7 cellular contexts compared by ENCODE assay signal in genomic region chr4:103915224-103915869, GRCh38.
A peak's percentile ranks its signal among the peaks of the same experiment; 100 is the strongest.
DNase-seq lines count a peak whose midpoint lies in the region; ATAC-seq, FAIRE-seq and TF ChIP-seq lines count a peak whose summit lies in the region.

No MANE protein-coding gene starts in this region.

- DNase-seq in GM18507 (ENCODE audit: extremely low spot score, insufficient read length, low read depth) (no peak), H4 (ENCODE audit: low spot score) (peak; percentile 29), LNCaP clone FGC (ENCODE audit: low read depth) (no peak), body of pancreas (no peak), neural progenitor cell (ENCODE audit: low spot score) (peak; percentile 45), NCI-H2196 (lab: John Stamatoyannopoulos, UW; ENCODE audit: unreplicated experiment) (no peak)
- no peak for DNase-seq in activated T-helper 2 cell treated with anti-CD3 and anti-CD28 coated beads, Interferon-gamma antibody, Interleukin-2, Interleukin-4, amounts not matched to agents 10 μg/mL and 5 μg/mL and 100 μg/mL, durations not matched to agents 14 hours and 24 hours and 36 hours (ENCODE audit: low spot score)

- H3K27ac ChIP-seq in body of pancreas = no peak overlapping the region
- H3K27ac ChIP-seq in neural progenitor cell = no peak overlapping the region

- no peak overlapping the region for H3K4me3 Mint-ChIP-seq in neural progenitor cell
- H3K4me3 Mint-ChIP-seq in activated T-helper 2 cell treated with anti-CD3 and anti-CD28 coated beads, Interferon-gamma antibody, Interleukin-2, Interleukin-4, amounts not matched to agents 10 μg/mL and 5 μg/mL and 100 μg/mL, durations not matched to agents 14 hours and 24 hours and 36 hours (ENCODE audit: low read depth) = no peak overlapping the region

- no peaks in the 10 kb centered on the region for H3K9me3 ChIP-seq in body of pancreas
- no peaks in the 10 kb centered on the region for H3K9me3 ChIP-seq in neural progenitor cell (ENCODE audit: low read depth)

- intact Hi-C loops in body of pancreas (cut with DNase I) = no loop called here
- intact Hi-C loops in activated T-helper 2 cell treated with anti-CD3 and anti-CD28 coated beads, Interferon-gamma antibody, Interleukin-2, Interleukin-4, amounts not matched to agents 10 μg/mL and 5 μg/mL and 100 μg/mL, durations not matched to agents 14 hours and 24 hours and 36 hours (cut with micrococcal nuclease) = no loop called here

- no peaks in the 10 kb centered on the region for H3K4me1 ChIP-seq in body of pancreas
- no peaks in the 10 kb centered on the region for H3K4me1 ChIP-seq in neural progenitor cell

- no peak for TF ChIP-seq POLR2A in body of pancreas (IDR thresholded peaks at IDR 0.05)

- H3K4me3 ChIP-seq in LNCaP clone FGC (ENCODE audit: low read depth, low read length) = no peak overlapping the region
- H3K4me3 ChIP-seq in body of pancreas = no peak overlapping the region
- no peak overlapping the region for H3K4me3 ChIP-seq in neural progenitor cell

- H4K20me1 ChIP-seq in neural progenitor cell (ENCODE audit: low read depth) = no peaks in the 10 kb centered on the region

- ATAC-seq in body of pancreas = no peak

- no peaks in the 10 kb centered on the region for H3K27me3 Mint-ChIP-seq in neural progenitor cell (ENCODE audit: insufficient read depth, low read depth)
- H3K27me3 Mint-ChIP-seq in activated T-helper 2 cell treated with anti-CD3 and anti-CD28 coated beads, Interferon-gamma antibody, Interleukin-2, Interleukin-4, amounts not matched to agents 10 μg/mL and 5 μg/mL and 100 μg/mL, durations not matched to agents 14 hours and 24 hours and 36 hours (ENCODE audit: low read depth) = no peaks in the 10 kb centered on the region

- TF ChIP-seq CTCF in LNCaP clone FGC (IDR thresholded peaks at IDR 0.05; ENCODE audit: control insufficient read depth, extremely low read depth, insufficient read depth) (peak; percentile 72), body of pancreas (IDR thresholded peaks at IDR 0.05) (peak; percentile 23 to 63 (median 50)), neural progenitor cell (IDR thresholded peaks at IDR 0.05) (peak; percentile 84)

- H3K4me1 Mint-ChIP-seq in neural progenitor cell = peaks cover 7% of the 10 kb centered on the region
- H3K4me1 Mint-ChIP-seq in activated T-helper 2 cell treated with anti-CD3 and anti-CD28 coated beads, Interferon-gamma antibody, Interleukin-2, Interleukin-4, amounts not matched to agents 10 μg/mL and 5 μg/mL and 100 μg/mL, durations not matched to agents 14 hours and 24 hours and 36 hours (ENCODE audit: low read depth) = no peaks in the 10 kb centered on the region

- H2AFZ ChIP-seq in neural progenitor cell (replicated peaks) = no peak overlapping the region

- FAIRE-seq in GM18507 (lab: Jason Lieb, UNC) = peak; percentile 88

- H3K36me3 Mint-ChIP-seq in neural progenitor cell = no peaks in the 10 kb centered on the region
- no peaks in the 10 kb centered on the region for H3K36me3 Mint-ChIP-seq in activated T-helper 2 cell treated with anti-CD3 and anti-CD28 coated beads, Interferon-gamma antibody, Interleukin-2, Interleukin-4, amounts not matched to agents 10 μg/mL and 5 μg/mL and 100 μg/mL, durations not matched to agents 14 hours and 24 hours and 36 hours (ENCODE audit: low read depth)

- H3F3A ChIP-seq in neural progenitor cell (ENCODE audit: low read depth) = no peaks in the 10 kb centered on the region

- H3K27me3 ChIP-seq in body of pancreas (no peaks in the 10 kb centered on the region), neural progenitor cell (no peaks in the 10 kb centered on the region)

- H3K9me3 Mint-ChIP-seq in neural progenitor cell = no peaks in the 10 kb centered on the region
- H3K9me3 Mint-ChIP-seq in activated T-helper 2 cell treated with anti-CD3 and anti-CD28 coated beads, Interferon-gamma antibody, Interleukin-2, Interleukin-4, amounts not matched to agents 10 μg/mL and 5 μg/mL and 100 μg/mL, durations not matched to agents 14 hours and 24 hours and 36 hours = no peaks in the 10 kb centered on the region

- 11 to 24% methylated on average over 3 of the region's 3 CpGs for WGBS in body of pancreas, 2 donors

- H3K27ac Mint-ChIP-seq in neural progenitor cell = no peak overlapping the region
- no peak overlapping the region for H3K27ac Mint-ChIP-seq in activated T-helper 2 cell treated with anti-CD3 and anti-CD28 coated beads, Interferon-gamma antibody, Interleukin-2, Interleukin-4, amounts not matched to agents 10 μg/mL and 5 μg/mL and 100 μg/mL, durations not matched to agents 14 hours and 24 hours and 36 hours

- H3K9ac ChIP-seq in neural progenitor cell = no peak overlapping the region

- H3K4me2 ChIP-seq in neural progenitor cell = no peak overlapping the region

- no peaks in the 10 kb centered on the region for H3K79me2 ChIP-seq in neural progenitor cell (ENCODE audit: low read depth)

- H3K36me3 ChIP-seq in body of pancreas (replicated peaks in 1 of 2; ENCODE audit: insufficient read depth in 1 of 2, low read depth in 2 of 2) (no peaks in the 10 kb centered on the region), neural progenitor cell (no peaks in the 10 kb centered on the region)

Comparison
In these comparisons a context has a peak if more than half of its experiments do, and no peak if none do; other contexts are left out.
1. DNase-seq: peak in H4 (single experiment) and neural progenitor cell (single experiment); none in GM18507 (single experiment), LNCaP clone FGC (single experiment), body of pancreas (0 of 4), NCI-H2196 (single experiment) and activated T-helper 2 cell treated with anti-CD3 and anti-CD28 coated beads, Interferon-gamma antibody, Interleukin-2, Interleukin-4, amounts not matched to agents 10 μg/mL and 5 μg/mL and 100 μg/mL, durations not matched to agents 14 hours and 24 hours and 36 hours (single experiment).
2. Peak in every context shown above with its lines, with median percentiles within 50 percentile points of each other: CTCF ChIP-seq.